In the genomic region with DNA sequence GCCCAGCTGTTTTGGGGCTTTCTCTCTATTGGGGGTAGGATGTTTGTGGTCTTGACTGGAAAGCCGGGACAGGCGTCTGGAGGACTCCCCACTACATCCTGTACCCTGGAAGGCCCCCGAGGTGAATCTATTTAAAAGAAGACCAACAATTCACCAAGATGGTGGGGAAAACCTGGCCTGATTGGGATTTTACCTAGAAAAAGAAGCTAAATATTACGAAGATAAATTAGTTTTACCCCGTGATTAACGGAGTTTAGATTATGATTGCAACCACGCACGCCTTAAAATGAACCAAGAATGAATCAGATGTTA, we compare ENCODE assay signal across 8 cellular contexts. TPM values are rescaled to one million over a fixed set of nuclear protein-coding genes. Genes with fewer than 3 reads are reported as not detected.
A peak's percentile ranks its signal among the peaks of the same experiment; 100 is the strongest.
DNase-seq lines count a peak whose midpoint lies in the region; ATAC-seq and TF ChIP-seq lines count a peak whose summit lies in the region.

No MANE protein-coding gene starts in this region.

- H3K4me1 Mint-ChIP-seq in CD14-positive monocyte, result peaks cover 53% of the 10 kb centered on the region

- peaks cover 4 to 5% of the 10 kb centered on the region in 2 donors for H3K36me3 Mint-ChIP-seq in CD14-positive monocyte

- H3K9me3 ChIP-seq in MG63, result no peaks in the 10 kb centered on the region
- no peaks in the 10 kb centered on the region for H3K9me3 ChIP-seq in neuron (ENCODE audit: low read length)
- H3K9me3 ChIP-seq in aorta (ENCODE audit: control insufficient read depth, low read length), result no peaks in the 10 kb centered on the region

- no peak for DNase-seq in CD14-positive monocyte (ENCODE audit: low spot score)
- DNase-seq in MG63, result no peak
- no peak for DNase-seq in dorsolateral prefrontal cortex
- no peak for DNase-seq in aorta
- no peak for DNase-seq in KBM-7
- DNase-seq in COR-L47 (lab: John Stamatoyannopoulos, UW), result no peak
- no peak for DNase-seq in activated CD8-positive, alpha-beta memory T cell treated with anti-CD3 and anti-CD28 coated beads, Interleukin-2, amount 50 U/mL, for 4 hours

- no peaks in the 10 kb centered on the region for H3K36me3 ChIP-seq in MG63
- H3K36me3 ChIP-seq in neuron (ENCODE audit: insufficient read depth, low read length), result no peaks in the 10 kb centered on the region
- no peaks in the 10 kb centered on the region for H3K36me3 ChIP-seq in aorta (ENCODE audit: control insufficient read depth in 1 of 2, insufficient read depth in 2 of 2, low read length in 1 of 2)

- no peak for ATAC-seq in aorta (ENCODE audit: low FRiP score)

- peaks cover 16% of the 10 kb centered on the region for H3K4me1 ChIP-seq in neuron (ENCODE audit: insufficient read depth, low read length)
- H3K4me1 ChIP-seq in aorta (ENCODE audit: control insufficient read depth in 1 of 2, insufficient read depth in 2 of 2, low read length in 2 of 2), result no peaks in the 10 kb centered on the region

- intact Hi-C loops in CD14-positive monocyte (cut with micrococcal nuclease) (no loop called here), dorsolateral prefrontal cortex (cut with DNase I) (no loop called here), aorta (cut with DNase I) (no loop called here)

- no peak for TF ChIP-seq CTCF in CD14-positive monocyte (IDR thresholded peaks at IDR 0.05)
- TF ChIP-seq CTCF in dorsolateral prefrontal cortex (IDR thresholded peaks at IDR 0.05 in 54 of 56, conservative IDR thresholded peaks at IDR 0.05 in 2 of 56; ENCODE audit: low read depth in 1 of 56, partially characterized antibody in 56 of 56), result no peak

- H2AFZ ChIP-seq in neuron (ENCODE audit: low read depth, low read length), result no peak overlapping the region

- 26 to 39% methylated on average over 8 of the region's 8 CpGs for WGBS in aorta, 2 donors

- peaks cover 2% of the 10 kb centered on the region; the same call in 1 of the 2 replicates for H3K27me3 ChIP-seq in MG63
- no peaks in the 10 kb centered on the region for H3K27me3 ChIP-seq in dorsolateral prefrontal cortex
- peaks cover 9% of the 10 kb centered on the region for H3K27me3 ChIP-seq in neuron (ENCODE audit: insufficient read depth, low read length)
- H3K27me3 ChIP-seq in aorta (ENCODE audit: control insufficient read depth in 1 of 2, insufficient read depth in 2 of 2, low read length in 1 of 2), result no peaks in the 10 kb centered on the region

- peak overlapping the region; percentile 54 to 76 for H3K4me3 Mint-ChIP-seq in CD14-positive monocyte

- peaks cover 85 to 96% (median 87%) of the 10 kb centered on the region in 3 donors for H3K27me3 Mint-ChIP-seq in CD14-positive monocyte (ENCODE audit: low read depth in 3 of 3)

- H3K27ac ChIP-seq in dorsolateral prefrontal cortex (peak overlapping the region in 2 of 59 donors; percentile 77 to 85), aorta (ENCODE audit: low read depth in 1 of 2, low read length in 2 of 2) (no peak overlapping the region)

- peaks cover 0 to 19% (median 5%) of the 10 kb centered on the region in 7 donors for H3K9me3 Mint-ChIP-seq in CD14-positive monocyte

- in situ Hi-C loops in KBM-7 (cut with MboI; ENCODE audit: low pct_unique_long_range_greater_than_20kb, low sequenced_read_pairs), result no loop called here

- peak overlapping the region; percentile 70 for H3K4me3 ChIP-seq in MG63
- H3K4me3 ChIP-seq in dorsolateral prefrontal cortex, result peak overlapping the region; percentile 63 to 92 (median 78)
- peak overlapping the region; percentile 54 for H3K4me3 ChIP-seq in neuron (ENCODE audit: low read length)
- H3K4me3 ChIP-seq in aorta (ENCODE audit: low read length in 2 of 2), result peak overlapping the region in 1 of 2 donors; percentile 90

- H3K27ac Mint-ChIP-seq in CD14-positive monocyte, result peak overlapping the region in 5 of 7 donors; percentile 10 to 59 (median 50)

RNA-seq across cellular contexts. Expression of a gene that starts 0.8 kb away (rescaled TPM):
- not detected for polyA plus RNA-seq in CD14-positive monocyte
- 33.1 and 34.6 TPM in 2 replicates for total RNA-seq in MG63 (2014; rRNA removed; shearing (Covaris generic); ENCODE audit: low replicate concordance)
- 1 to 10 TPM in 105 of 120 experiments, under 1 TPM in 15; 0.24 to 5.5 (median 1.8) TPM for total RNA-seq in dorsolateral prefrontal cortex
- 10 to 100 TPM; 15.3 to 21.9 TPM for total RNA-seq in aorta
- polyA plus RNA-seq in aorta, result 10 to 100 TPM; 12.9 to 14.1 TPM

RNA-seq across cellular contexts. Expression of a gene that starts 5.3 kb away (rescaled TPM):
- polyA plus RNA-seq in CD14-positive monocyte (1 to 10 TPM in 1 of 2 donors, under 1 TPM in 1; 0.97 to 1.2 TPM), aorta (under 1 TPM in 1 of 2 donors, not detected in 1; 0.63 TPM)
- not detected in 2 replicates for total RNA-seq in MG63 (2014; rRNA removed; shearing (Covaris generic); ENCODE audit: low replicate concordance)
- total RNA-seq in dorsolateral prefrontal cortex (1 to 10 TPM in 28 of 120 experiments, under 1 TPM in 86, not detected in 6; 0.17 to 2.1 (median 0.69) TPM), aorta (under 1 TPM; 0.26 to 0.69 TPM)

RNA-seq across cellular contexts. Expression of a gene that starts 50.9 kb away (rescaled TPM):
- under 1 TPM in 1 of 2 donors, not detected in 1; 0.09 TPM for polyA plus RNA-seq in CD14-positive monocyte
- 19.1 and 19.3 TPM in 2 replicates for total RNA-seq in MG63 (2014; rRNA removed; shearing (Covaris generic); ENCODE audit: low replicate concordance)
- total RNA-seq in dorsolateral prefrontal cortex, result 10 to 100 TPM in 115 of 120 experiments, 1 to 10 TPM in 5; 7.1 to 30.2 (median 17.6) TPM
- 10 to 100 TPM; 35.5 to 44.5 TPM for total RNA-seq in aorta
- 10 to 100 TPM; 26.4 to 54.1 TPM for polyA plus RNA-seq in aorta
